9 cellular contexts compared by ENCODE assay signal in the genomic region with DNA sequence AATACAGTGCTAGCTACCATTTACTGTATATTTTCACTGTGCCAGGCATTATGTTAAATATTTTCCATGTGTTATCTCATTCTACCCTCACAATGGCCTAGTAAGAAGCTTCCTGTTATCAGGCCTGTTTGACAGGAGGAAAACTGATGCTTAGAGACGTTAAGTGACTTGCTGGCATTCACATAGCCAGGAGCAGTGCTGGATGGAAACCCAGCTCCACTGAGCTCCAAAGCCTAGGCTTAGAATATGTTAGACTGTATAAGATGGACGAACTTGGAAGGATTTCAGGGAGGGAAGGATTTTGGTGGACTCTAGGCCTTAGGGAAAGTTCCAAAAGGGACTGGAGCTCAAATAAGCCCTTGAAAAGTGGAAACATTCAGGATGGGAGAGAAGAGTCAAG. TPM values are rescaled to one million over a fixed set of nuclear protein-coding genes. Genes with fewer than 3 reads are reported as not detected.
DNase-seq lines count a peak whose midpoint lies in the region; ATAC-seq and TF ChIP-seq lines count a peak whose summit lies in the region.
"Had no signal": no experiment of that assay in that cellular context is flagged by ENCODE, and none has a peak within 500 bp of the region (broad histone marks: within the 10 kb centered on the region; RNA-seq: fewer than 3 reads in every experiment).

No MANE protein-coding gene starts in this region.

- H3K27me3 Mint-ChIP-seq in T-cell: no peaks in the 10 kb centered on the region

- no peak for ATAC-seq in T-cell (replicated peaks in 1 of 4)
- ATAC-seq in HG02763 (IDR thresholded peaks at IDR 0.05; ENCODE audit: unreplicated experiment): no peak

- H3K4me3 ChIP-seq in GM12865 (ENCODE audit: low read depth, low read length) (peak overlapping the region; percentile 80), esophagus (ENCODE audit: low read depth in 1 of 2, low read length in 2 of 2) (peak overlapping the region; percentile 46 to 86), skeletal muscle satellite cell (ENCODE audit: low read length) (peak overlapping the region; percentile 96)

- no peak for DNase-seq in GM12865 (ENCODE audit: low read depth)
- DNase-seq in T-cell: no peak
- no peak for DNase-seq in HuH-7 (ENCODE audit: low spot score)
- DNase-seq in SIG-M5 treated with dmso at 0.1 percent for 504 hours (lab: John Stamatoyannopoulos, UW; ENCODE audit: unreplicated experiment): no peak
- DNase-seq in iPS-NIHi7 (ENCODE audit: extremely low spot score): no peak
- DNase-seq: retina had no signal

- peaks cover 43% of the 10 kb centered on the region for H3K36me3 Mint-ChIP-seq in T-cell

- H3K27ac Mint-ChIP-seq in T-cell: peak overlapping the region; percentile 97 to 98

- CTCF ChIA-PET in T-cell (lab: Charles Lee): interaction anchor here in 1 of 2 donors (0.8 to 2.1 kb wide), 6 partner anchors 10 to 164 kb away, joined by 3 to 7 read pairs (median 3); no protein-coding TSS in a partner anchor

- peak overlapping the region; percentile 91 for H3K4me2 ChIP-seq in skeletal muscle satellite cell (ENCODE audit: low read length)

- TF ChIP-seq CTCF in GM12865 (IDR thresholded peaks at IDR 0.05; ENCODE audit: insufficient read depth, low read depth, low read length, missing control alignments): no peak

- H3K4me3 Mint-ChIP-seq in T-cell: peak overlapping the region; percentile 91 to 98 (median 98)

- H3K4me1 ChIP-seq in esophagus (ENCODE audit: control insufficient read depth in 2 of 2, insufficient read depth in 2 of 2, low read length in 1 of 2) (peaks cover 2 to 21% of the 10 kb centered on the region in 2 donors), skeletal muscle satellite cell (ENCODE audit: control insufficient read depth, insufficient read depth, low read length) (peaks cover 56% of the 10 kb centered on the region)

- POLR2A ChIA-PET in T-cell (lab: Charles Lee): interaction anchor here (0.5 to 5.0 kb wide), 26 partner anchors 8 to 523 kb away, joined by 3 to 110 read pairs (median 6); no protein-coding TSS in a partner anchor

- H3K36me3 ChIP-seq in esophagus (ENCODE audit: control insufficient read depth in 2 of 2, insufficient read depth in 2 of 2, low read length in 1 of 2): no peaks in the 10 kb centered on the region
- peaks cover 19% of the 10 kb centered on the region for H3K36me3 ChIP-seq in skeletal muscle satellite cell (ENCODE audit: insufficient read depth, low read length)

- no peaks in the 10 kb centered on the region for H3K9me3 Mint-ChIP-seq in T-cell

- H3K27ac ChIP-seq in esophagus (ENCODE audit: low read depth in 2 of 2, low read length in 1 of 2): peak overlapping the region; percentile 69 to 91

- WGBS in esophagus, 2 donors: 15 to 23% methylated on average over 2 of the region's 2 CpGs

- H3K27me3 ChIP-seq in esophagus (ENCODE audit: control insufficient read depth in 1 of 2, insufficient read depth in 2 of 2, low read length in 2 of 2): no peaks in the 10 kb centered on the region
- no peaks in the 10 kb centered on the region for H3K27me3 ChIP-seq in skeletal muscle satellite cell (ENCODE audit: control insufficient read depth, insufficient read depth, low read length)

- peaks cover 59 to 82% (median 67%) of the 10 kb centered on the region in 3 donors for H3K4me1 Mint-ChIP-seq in T-cell

- H3K9me3 ChIP-seq in esophagus (ENCODE audit: control insufficient read depth in 2 of 2, insufficient read depth in 1 of 2, low read depth in 1 of 2, low read length in 1 of 2) (no peaks in the 10 kb centered on the region), skeletal muscle satellite cell (replicated peaks; ENCODE audit: low read length) (no peaks in the 10 kb centered on the region)

- peak overlapping the region; percentile 99 for H3K9ac ChIP-seq in skeletal muscle satellite cell (ENCODE audit: low read depth, low read length)

RNA-seq across cellular contexts. Expression of gene CD44, which starts 2.1 kb away (rescaled TPM):
- total RNA-seq in T-cell: 1,000 to 10,000 TPM in 1 of 5 donors, 100 to 1,000 TPM in 4; 732 to 1,108 (median 781) TPM
- polyA plus RNA-seq in esophagus: 100 to 1,000 TPM; 130 to 161 TPM
- total RNA-seq in skeletal muscle satellite cell (2012; rRNA removed): 298 TPM in 2 replicates
